Comparison of ENCODE assay signal across 8 cellular contexts in genomic region chr3:172203522-172204258, GRCh38.
A peak's percentile ranks its signal among the peaks of the same experiment; 100 is the strongest.
DNase-seq lines count a peak whose midpoint lies in the region; ATAC-seq and TF ChIP-seq lines count a peak whose summit lies in the region.

No MANE protein-coding gene starts in this region.

- TF ChIP-seq POLR2A in vagina (IDR thresholded peaks at IDR 0.05) = no peak

- DNase-seq in NCI-H345 (lab: John Stamatoyannopoulos, UW) (peak; percentile 16), NCI-H345 treated with DMSO at 0.1 percent for 48 hours (lab: John Stamatoyannopoulos, UW; ENCODE audit: unreplicated experiment) (no peak), vagina (ENCODE audit: extremely low spot score in 2 of 2) (no peak)
- DNase-seq in stimulated activated CD4-positive, alpha-beta T cell treated with anti-CD3 and anti-CD28 coated beads, Interleukin-4, amount 100 ng/mL, for 1 hour = no peak

- H3K9ac ChIP-seq in mucosa of stomach (ENCODE audit: low read length) = peak overlapping the region; percentile 7

- WGBS in ectodermal cell, 2 experiments = 54 to 61% methylated on average over 9 of the region's 9 CpGs

- H3K4me1 ChIP-seq in ectodermal cell (ENCODE audit: control insufficient read depth, insufficient read depth, low read length) = peaks cover 19% of the 10 kb centered on the region
- peaks cover 35% of the 10 kb centered on the region for H3K4me1 ChIP-seq in mucosa of stomach (ENCODE audit: control insufficient read depth, insufficient read depth, low read length)
- H3K4me1 ChIP-seq in vagina = peaks cover 52% of the 10 kb centered on the region

- H3K36me3 ChIP-seq in ectodermal cell (ENCODE audit: control insufficient read depth, insufficient read depth, low read length) = no peaks in the 10 kb centered on the region
- H3K36me3 ChIP-seq in mucosa of stomach (ENCODE audit: control insufficient read depth, insufficient read depth, low read length) = no peaks in the 10 kb centered on the region
- no peaks in the 10 kb centered on the region for H3K36me3 ChIP-seq in vagina

- no peak for TF ChIP-seq CTCF in vagina (IDR thresholded peaks at IDR 0.05)

- peak overlapping the region; percentile 72 for H3K27ac ChIP-seq in ectodermal cell (ENCODE audit: insufficient read depth, low read depth, low read length, poor library complexity, severe bottlenecking)
- H3K27ac ChIP-seq in vagina = peak overlapping the region; percentile 54

- H3K4me3 ChIP-seq in ectodermal cell (ENCODE audit: insufficient read depth, low read depth, low read length) = no peak overlapping the region
- H3K4me3 ChIP-seq in mucosa of stomach (ENCODE audit: low read length) = no peak overlapping the region
- no peak overlapping the region for H3K4me3 ChIP-seq in vagina

- H3K9me3 ChIP-seq in ectodermal cell (ENCODE audit: control insufficient read depth, low read length) (no peaks in the 10 kb centered on the region), mucosa of stomach (ENCODE audit: control insufficient read depth, low read length) (no peaks in the 10 kb centered on the region), vagina (no peaks in the 10 kb centered on the region)

- intact Hi-C loops in vagina (cut with DNase I) = loop anchor here (10.0 kb wide), 1 partner anchor 229 kb away; no protein-coding TSS in a partner anchor

- H3K27me3 ChIP-seq in ectodermal cell (ENCODE audit: control insufficient read depth, insufficient read depth, low read length, poor library complexity, severe bottlenecking) (no peaks in the 10 kb centered on the region), mucosa of stomach (ENCODE audit: control insufficient read depth, insufficient read depth, low read length) (no peaks in the 10 kb centered on the region), vagina (no peaks in the 10 kb centered on the region)

- ATAC-seq in GM18520 (IDR thresholded peaks at IDR 0.05; ENCODE audit: unreplicated experiment) = no peak
- ATAC-seq in HG02759 (IDR thresholded peaks at IDR 0.05; ENCODE audit: unreplicated experiment) = no peak
